ENCODE assay signal across 14 cellular contexts in the genomic region with DNA sequence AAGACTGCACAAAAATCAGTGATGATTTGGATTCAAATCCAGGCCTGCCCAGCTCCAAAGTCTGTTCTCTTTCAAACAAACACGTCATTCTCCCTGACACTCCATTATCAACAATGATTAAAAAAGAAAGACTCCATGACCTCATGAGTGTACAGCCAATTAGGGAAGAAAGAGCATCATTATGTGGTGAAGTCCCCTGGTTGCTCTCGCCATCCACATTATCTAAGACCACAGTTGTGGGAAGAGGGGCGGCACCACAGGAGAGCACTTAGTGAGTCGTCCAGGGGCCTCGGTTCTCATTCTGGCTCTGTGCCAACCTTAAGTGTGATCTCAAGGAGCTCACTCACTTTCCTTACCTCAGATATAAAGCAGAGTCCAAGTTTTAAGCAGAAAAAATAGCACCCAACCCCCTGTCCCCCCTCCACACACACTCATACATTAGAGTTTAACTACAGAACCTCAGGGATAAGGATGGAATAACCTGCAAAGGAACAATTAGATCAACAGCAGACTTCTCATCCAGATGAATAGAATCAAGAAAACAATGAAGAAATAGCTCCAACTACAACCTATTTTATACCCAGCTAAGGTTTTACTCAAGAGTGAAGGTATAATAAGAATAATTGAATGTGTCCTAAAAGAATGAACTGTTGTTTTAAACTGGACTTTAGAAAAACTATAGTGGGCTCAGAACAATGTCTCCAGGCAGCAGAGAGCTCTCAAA. TPM values are rescaled to one million over a fixed set of nuclear protein-coding genes. Genes with fewer than 3 reads are reported as not detected.
DNase-seq lines count a peak whose midpoint lies in the region; ATAC-seq and TF ChIP-seq lines count a peak whose summit lies in the region.
"Had no signal": no experiment of that assay in that cellular context is flagged by ENCODE, and none has a peak within 500 bp of the region (broad histone marks: within the 10 kb centered on the region; RNA-seq: fewer than 3 reads in every experiment).

No MANE protein-coding gene starts in this region.

- TF ChIP-seq CTCF in fibroblast of the aortic adventitia (IDR thresholded peaks at IDR 0.05; ENCODE audit: insufficient read depth, low read length) (no peak), transverse colon (IDR thresholded peaks at IDR 0.05) (no peak), PC-9 (conservative IDR thresholded peaks at IDR 0.05) (no peak)

- H4K20me1 ChIP-seq in PC-9 (ENCODE audit: insufficient read depth), result no peaks in the 10 kb centered on the region

- no peak for TF ChIP-seq POLR2A in transverse colon (IDR thresholded peaks at IDR 0.05)

- H3K4me1 Mint-ChIP-seq in activated CD4-positive, alpha-beta memory T cell treated with anti-CD3 and anti-CD28 coated beads, Interleukin-2, amount 10 ng/mL, durations not matched to agents 7 days and 5 days, result no peaks in the 10 kb centered on the region

- no peak overlapping the region for H2AFZ ChIP-seq in PC-9

- no peak overlapping the region for H3K4me3 Mint-ChIP-seq in activated CD4-positive, alpha-beta memory T cell treated with anti-CD3 and anti-CD28 coated beads, Interleukin-2, amount 10 ng/mL, durations not matched to agents 7 days and 5 days
- H3K4me3 Mint-ChIP-seq: T-helper 2 cell treated with Interferon-gamma antibody and Interleukin-4, amounts not matched to agents 5 μg/mL and 100 μg/mL, for 36 hours had no signal

- BruUV-seq in PC-9 (replicated peaks; lab: Mats Ljungman, UMichigan), result no TSS peak

- no peak overlapping the region for H3K4me2 ChIP-seq in PC-9

- WGBS in transverse colon (ENCODE audit: low coverage in 1 of 2), 2 donors, result 65 to 78% methylated on average over 4 to 5 of the region's 5 CpGs

- H3K9ac ChIP-seq in adipocyte (ENCODE audit: low read length) (peak overlapping the region; percentile 61), mucosa of rectum (ENCODE audit: low read depth in 1 of 2, low read length in 2 of 2) (no peak overlapping the region)

- POLR2A ChIA-PET in activated CD4-positive, alpha-beta memory T cell treated with anti-CD3 and anti-CD28 coated beads, Interleukin-2, amount 10 ng/mL, durations not matched to agents 7 days and 5 days (lab: Charles Lee), result no interaction called here
- POLR2A ChIA-PET in PC-9 (lab: Charles Lee; ENCODE audit: unreplicated experiment), result no interaction called here

- peaks cover 26% of the 10 kb centered on the region for H3K27me3 Mint-ChIP-seq in activated CD4-positive, alpha-beta memory T cell treated with anti-CD3 and anti-CD28 coated beads, Interleukin-2, amount 10 ng/mL, durations not matched to agents 7 days and 5 days

- intact Hi-C loops in transverse colon (cut with DNase I; ENCODE audit: low total_unique reads) (loop anchor here (10.0 kb wide), 1 partner anchor 55 kb away; no protein-coding TSS in a partner anchor), PC-9 (cut with micrococcal nuclease; ENCODE audit: unreplicated experiment) (no loop called here), left colon (cut with DNase I, micrococcal nuclease) (no loop called here)

- H3K4me1 ChIP-seq in adipocyte (ENCODE audit: control insufficient read depth, insufficient read depth, low read length) (peaks cover 50% of the 10 kb centered on the region), mucosa of rectum (ENCODE audit: control insufficient read depth in 2 of 2, insufficient read depth in 2 of 2, low read length in 2 of 2) (peaks cover 0 to 2% of the 10 kb centered on the region in 2 donors), transverse colon (peaks cover 5 to 30% (median 11%) of the 10 kb centered on the region in 4 donors), PC-9 (replicated peaks; ENCODE audit: insufficient read depth) (peaks cover 14% of the 10 kb centered on the region)

- H3K27me3 ChIP-seq in adipocyte (replicated peaks; ENCODE audit: control insufficient read depth, insufficient read depth, low read length) (no peaks in the 10 kb centered on the region), mucosa of rectum (ENCODE audit: control insufficient read depth in 2 of 2, insufficient read depth in 2 of 2, low read length in 2 of 2) (no peaks in the 10 kb centered on the region), transverse colon (no peaks in the 10 kb centered on the region), PC-9 (ENCODE audit: insufficient read depth, low read depth) (no peaks in the 10 kb centered on the region)

- CTCF ChIA-PET in activated CD4-positive, alpha-beta memory T cell treated with anti-CD3 and anti-CD28 coated beads, Interleukin-2, amount 10 ng/mL, durations not matched to agents 7 days and 5 days (lab: Charles Lee), result no interaction called here
- CTCF ChIA-PET in PC-9 (lab: Charles Lee), result no interaction called here

- H3K9me3 ChIP-seq in adipocyte (ENCODE audit: control insufficient read depth, low read length) (peaks cover 5% of the 10 kb centered on the region), mucosa of rectum (ENCODE audit: control insufficient read depth in 2 of 2, low read length in 2 of 2) (no peaks in the 10 kb centered on the region), transverse colon (no peaks in the 10 kb centered on the region), PC-9 (ENCODE audit: insufficient read depth, low read depth) (peaks cover 8% of the 10 kb centered on the region; the same call in 1 of the 2 replicates)

- DNase-seq in adipocyte (ENCODE audit: low read depth) (no peak), fibroblast of the aortic adventitia (ENCODE audit: low read depth) (peak; percentile 65), transverse colon (no peak), PC-9 (no peak), left colon (no peak)
- DNase-seq in activated CD4-positive, alpha-beta memory T cell treated with anti-CD3 and anti-CD28 coated beads, Interleukin-2, amount 10 ng/mL, durations not matched to agents 7 days and 5 days, result no peak
- DNase-seq: activated CD4-positive, alpha-beta T cell treated with anti-CD3 and anti-CD28 coated beads, Interleukin-2, amount 50 U/mL, for 1 hour; activated T-cell treated with anti-CD3 and anti-CD28 coated beads, Interleukin-2, amount 50 U/mL, for 48 hours; SHP77 treated with DMSO at 0.1 percent for 48 hours; stimulated activated CD4-positive, alpha-beta T cell treated with anti-CD3 and anti-CD28 coated beads, Interleukin-2, amount 100 ng/mL, for 48 hours had no signal

- TF ChIP-seq EP300 in transverse colon (IDR thresholded peaks at IDR 0.05; ENCODE audit: low read depth), result peak; percentile 16

- H3K27ac ChIP-seq in mucosa of rectum (ENCODE audit: low read depth in 2 of 2, low read length in 2 of 2) (peak overlapping the region; percentile 44 to 50), transverse colon (peak overlapping the region; percentile 82 to 90 (median 86)), PC-9 (no peak overlapping the region)
- H3K27ac ChIP-seq: C4-2B, epithelial cell of prostate had no signal

- no peaks in the 10 kb centered on the region for H3K36me3 Mint-ChIP-seq in activated CD4-positive, alpha-beta memory T cell treated with anti-CD3 and anti-CD28 coated beads, Interleukin-2, amount 10 ng/mL, durations not matched to agents 7 days and 5 days (ENCODE audit: low read depth)

- ATAC-seq in left colon, result no peak

- no peaks in the 10 kb centered on the region for H3K79me2 ChIP-seq in PC-9 (ENCODE audit: low read depth)

- H3K4me3 ChIP-seq in adipocyte (ENCODE audit: low read length) (no peak overlapping the region), fibroblast of the aortic adventitia (ENCODE audit: low read depth, low read length) (no peak overlapping the region), mucosa of rectum (ENCODE audit: low read length in 2 of 2) (no peak overlapping the region), transverse colon (no peak overlapping the region), PC-9 (no peak overlapping the region)

- H3K36me3 ChIP-seq in adipocyte (ENCODE audit: control insufficient read depth, insufficient read depth, low read length, severe bottlenecking) (no peaks in the 10 kb centered on the region), mucosa of rectum (ENCODE audit: control insufficient read depth in 2 of 2, insufficient read depth in 2 of 2, low read length in 2 of 2) (no peaks in the 10 kb centered on the region), transverse colon (no peaks in the 10 kb centered on the region), PC-9 (ENCODE audit: low read depth) (no peaks in the 10 kb centered on the region)

- H3K27ac Mint-ChIP-seq in activated CD4-positive, alpha-beta memory T cell treated with anti-CD3 and anti-CD28 coated beads, Interleukin-2, amount 10 ng/mL, durations not matched to agents 7 days and 5 days, result no peak overlapping the region
- H3K27ac Mint-ChIP-seq: T-helper 2 cell treated with Interferon-gamma antibody and Interleukin-4, amounts not matched to agents 5 μg/mL and 100 μg/mL, for 36 hours had no signal

- H3K9me3 Mint-ChIP-seq in activated CD4-positive, alpha-beta memory T cell treated with anti-CD3 and anti-CD28 coated beads, Interleukin-2, amount 10 ng/mL, durations not matched to agents 7 days and 5 days, result peaks cover 10% of the 10 kb centered on the region

- H3K9me2 ChIP-seq in PC-9 (ENCODE audit: insufficient read depth), result no peaks in the 10 kb centered on the region

- H3F3A ChIP-seq in PC-9 (ENCODE audit: insufficient read depth, low read depth), result peaks cover 14% of the 10 kb centered on the region

- in situ Hi-C loops in transverse colon (cut with MboI; ENCODE audit: low pct_ligation_motif_present in 1 of 4, low pct_unique_long_range_greater_than_20kb in 1 of 4, low sequenced_read_pairs in 3 of 4), result no loop called here

RNA-seq across cellular contexts. Expression of gene COL6A1, which starts 47.8 kb away (rescaled TPM):
- total RNA-seq in fibroblast of the aortic adventitia (ENCODE audit: low replicate concordance), result 1,082 and 1,517 TPM in 2 replicates
- 100 to 1,000 TPM; 166 to 580 (median 346) TPM for total RNA-seq in transverse colon
- total RNA-seq in activated CD4-positive, alpha-beta memory T cell treated with anti-CD3 and anti-CD28 coated beads, Interleukin-2, amount 10 ng/mL, durations not matched to agents 7 days and 5 days, result under 1 TPM; 0.08 to 0.33 TPM
- total RNA-seq in PC-9 (2021), result 43.1 and 51.8 TPM in 2 replicates
- total RNA-seq in left colon, result 100 to 1,000 TPM in 1 of 2 donors, 10 to 100 TPM in 1; 32.2 to 111 TPM

Comparison
In these comparisons a context has a peak if more than half of its experiments do, and no peak if none do; other contexts are left out.
1. RNA of gene COL6A1, which starts 47.8 kb away (total RNA-seq): 1,082 to 1,517 TPM in fibroblast of the aortic adventitia, 166 to 580 TPM in transverse colon, 32.2 to 111 TPM in left colon and 43.1 to 51.8 TPM in PC-9; 0.08 to 0.33 TPM in activated CD4-positive, alpha-beta memory T cell treated with anti-CD3 and anti-CD28 coated beads, Interleukin-2, amount 10 ng/mL, durations not matched to agents 7 days and 5 days; every median in the first group is over 10 times any median in the second.